ENCODE assay signal across 1 cellular context in genomic region chr22:40346178-40347064, GRCh38.
A peak's percentile ranks its signal among the peaks of the same experiment; 100 is the strongest.
TF ChIP-seq lines count a peak whose summit lies in the region.

Gene ADSL (plus strand): TSS chr22:40346500. CDS start chr22:40346559, 59 bp downstream.

TF ChIP-seq in HepG2, 621 proteins besides CTCF, POLR2A, EP300 and RAD21 (continued from another document and continues in another):
- TF ChIP-seq ETS1 (CRISPR knock-in tag; IDR thresholded peaks at IDR 0.05) (peak; percentile 50; the same call in 1 of the 2 replicates), ZFP36 (IDR thresholded peaks at IDR 0.05; ENCODE audit: borderline replicate concordance, low read depth, low read length, partially characterized antibody) (no peak), RBM39 (IDR thresholded peaks at IDR 0.05; ENCODE audit: low read depth, low read length, poor library complexity, severe bottlenecking) (peak; percentile 96), ZNF614 (CRISPR knock-in tag; IDR thresholded peaks at IDR 0.05; ENCODE audit: borderline replicate concordance) (peak; percentile 96; the same call in 1 of the 2 replicates), ZNF160 (CRISPR knock-in tag; IDR thresholded peaks at IDR 0.05) (peak; percentile 56), ZNF510 (CRISPR knock-in tag; IDR thresholded peaks at IDR 0.05; ENCODE audit: low read depth) (0 out of 2 replicates have a peak, but pooled peaks have one; percentile 36), PCBP1 (IDR thresholded peaks at IDR 0.05; ENCODE audit: borderline replicate concordance, low read depth, low read length) (peak; percentile 57; the same call in 1 of the 2 replicates), ZNF552 (CRISPR knock-in tag; IDR thresholded peaks at IDR 0.05; ENCODE audit: borderline replicate concordance) (peak; percentile 45; the same call in 1 of the 2 replicates), ZNF101 (CRISPR knock-in tag; IDR thresholded peaks at IDR 0.05; ENCODE audit: borderline replicate concordance, low read depth) (peak; percentile 96; the same call in 1 of the 2 replicates), ZNF232 (CRISPR knock-in tag; IDR thresholded peaks at IDR 0.05; ENCODE audit: borderline replicate concordance) (no peak), ARNT2 (CRISPR knock-in tag; IDR thresholded peaks at IDR 0.05; ENCODE audit: low read depth) (no peak; the same call in 1 of the 2 replicates), FOXP1 (IDR thresholded peaks at IDR 0.05) (no peak), FOXP1 (CRISPR knock-in tag; IDR thresholded peaks at IDR 0.05) (no peak), PHF8 (CRISPR knock-in tag; IDR thresholded peaks at IDR 0.05) (peak; percentile 100), BCL3 (CRISPR knock-in tag; IDR thresholded peaks at IDR 0.05) (peak; percentile 95), CHD2 (IDR thresholded peaks at IDR 0.05; ENCODE audit: low read depth, low read length) (no peak), KDM1A (CRISPR knock-in tag; IDR thresholded peaks at IDR 0.05) (no peak), RFX3 (CRISPR knock-in tag; IDR thresholded peaks at IDR 0.05) (no peak), SALL1 (CRISPR knock-in tag; IDR thresholded peaks at IDR 0.05) (peak; percentile 95), ZNF740 (CRISPR knock-in tag; IDR thresholded peaks at IDR 0.05) (no peak), REL (CRISPR knock-in tag; conservative IDR thresholded peaks at IDR 0.05) (peak; percentile 72; the same call in 1 of the 2 replicates), FOXK1 (CRISPR knock-in tag; IDR thresholded peaks at IDR 0.05; ENCODE audit: borderline replicate concordance, low read depth) (peak; percentile 65; the same call in 1 of the 2 replicates), ZNF576 (CRISPR knock-in tag; IDR thresholded peaks at IDR 0.05) (no peak), FOSL2 (CRISPR knock-in tag; IDR thresholded peaks at IDR 0.05) (peak; percentile 4; the same call in 1 of the 2 replicates), SOX5 (CRISPR knock-in tag; IDR thresholded peaks at IDR 0.05; ENCODE audit: borderline replicate concordance) (peak; percentile 57), MAFK (conservative IDR thresholded peaks at IDR 0.05 in 1 of 2, IDR thresholded peaks at IDR 0.05 in 1 of 2; ENCODE audit: low read length in 2 of 2) (no peak), DR1 (CRISPR knock-in tag; IDR thresholded peaks at IDR 0.05) (peak; percentile 76), TFAP4 (IDR thresholded peaks at IDR 0.05; ENCODE audit: borderline replicate concordance, low read depth) (no peak; the same call in 1 of the 2 replicates), PHF20 (CRISPR knock-in tag; IDR thresholded peaks at IDR 0.05) (peak; percentile 91), MIER3 (CRISPR knock-in tag; IDR thresholded peaks at IDR 0.05; ENCODE audit: borderline replicate concordance) (peak; percentile 81; the same call in 1 of the 2 replicates), KLF16 (CRISPR knock-in tag; IDR thresholded peaks at IDR 0.05) (peak in 1 of 2 experiments; percentile 91; a peak in 2 of 4 replicates), ZNF280D (CRISPR knock-in tag; IDR thresholded peaks at IDR 0.05) (peak; percentile 67; the same call in 1 of the 2 replicates), NFE2 (CRISPR knock-in tag; IDR thresholded peaks at IDR 0.05) (0 out of 2 replicates have a peak, but pooled peaks have one; percentile 4), ZSCAN20 (CRISPR knock-in tag; IDR thresholded peaks at IDR 0.05; ENCODE audit: borderline replicate concordance) (no peak), ISL2 (CRISPR knock-in tag; IDR thresholded peaks at IDR 0.05) (peak; percentile 70; the same call in 1 of the 2 replicates), ZNF775 (CRISPR knock-in tag; IDR thresholded peaks at IDR 0.05; ENCODE audit: borderline replicate concordance) (no peak), EEA1 (CRISPR knock-in tag; IDR thresholded peaks at IDR 0.05; ENCODE audit: borderline replicate concordance) (no peak), ZSCAN22 (CRISPR knock-in tag; IDR thresholded peaks at IDR 0.05) (peak; percentile 39; the same call in 1 of the 2 replicates), ESRRA (CRISPR knock-in tag; IDR thresholded peaks at IDR 0.05; ENCODE audit: low read depth) (peak; percentile 54; the same call in 1 of the 2 replicates), ZEB1 (IDR thresholded peaks at IDR 0.05; ENCODE audit: insufficient replicate concordance, low read depth) (no peak), ZNF549 (CRISPR knock-in tag; IDR thresholded peaks at IDR 0.05) (no peak), SAFB2 (CRISPR knock-in tag; IDR thresholded peaks at IDR 0.05; ENCODE audit: borderline replicate concordance, low read depth) (peak; percentile 81; the same call in 1 of the 2 replicates), IRX3 (CRISPR knock-in tag; IDR thresholded peaks at IDR 0.05; ENCODE audit: borderline replicate concordance, low read depth) (no peak; the same call in 1 of the 2 replicates)
- TF ChIP-seq, protein P1, sequence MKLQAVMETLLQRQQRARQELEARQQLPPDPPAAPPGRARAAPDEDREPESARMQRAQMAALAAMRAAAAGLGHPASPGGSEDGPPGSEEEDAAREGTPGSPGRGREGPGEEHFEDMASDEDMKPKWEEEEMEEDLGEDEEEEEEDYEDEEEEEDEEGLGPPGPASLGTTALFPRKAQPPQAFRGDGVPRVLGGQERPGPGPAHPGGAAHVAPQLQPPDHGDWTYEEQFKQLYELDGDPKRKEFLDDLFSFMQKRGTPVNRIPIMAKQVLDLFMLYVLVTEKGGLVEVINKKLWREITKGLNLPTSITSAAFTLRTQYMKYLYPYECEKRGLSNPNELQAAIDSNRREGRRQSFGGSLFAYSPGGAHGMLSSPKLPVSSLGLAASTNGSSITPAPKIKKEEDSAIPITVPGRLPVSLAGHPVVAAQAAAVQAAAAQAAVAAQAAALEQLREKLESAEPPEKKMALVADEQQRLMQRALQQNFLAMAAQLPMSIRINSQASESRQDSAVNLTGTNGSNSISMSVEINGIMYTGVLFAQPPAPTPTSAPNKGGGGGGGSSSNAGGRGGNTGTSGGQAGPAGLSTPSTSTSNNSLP (IDR thresholded peaks at IDR 0.05; ENCODE audit: low read depth, low read length): no peak
- TF ChIP-seq, protein P2, sequence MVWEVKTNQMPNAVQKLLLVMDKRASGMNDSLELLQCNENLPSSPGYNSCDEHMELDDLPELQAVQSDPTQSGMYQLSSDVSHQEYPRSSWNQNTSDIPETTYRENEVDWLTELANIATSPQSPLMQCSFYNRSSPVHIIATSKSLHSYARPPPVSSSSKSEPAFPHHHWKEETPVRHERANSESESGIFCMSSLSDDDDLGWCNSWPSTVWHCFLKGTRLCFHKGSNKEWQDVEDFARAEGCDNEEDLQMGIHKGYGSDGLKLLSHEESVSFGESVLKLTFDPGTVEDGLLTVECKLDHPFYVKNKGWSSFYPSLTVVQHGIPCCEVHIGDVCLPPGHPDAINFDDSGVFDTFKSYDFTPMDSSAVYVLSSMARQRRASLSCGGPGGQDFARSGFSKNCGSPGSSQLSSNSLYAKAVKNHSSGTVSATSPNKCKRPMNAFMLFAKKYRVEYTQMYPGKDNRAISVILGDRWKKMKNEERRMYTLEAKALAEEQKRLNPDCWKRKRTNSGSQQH (CRISPR knock-in tag; IDR thresholded peaks at IDR 0.05; ENCODE audit: low read depth): peak; percentile 84; the same call in 1 of the 2 replicates
- TF ChIP-seq, protein P3, sequence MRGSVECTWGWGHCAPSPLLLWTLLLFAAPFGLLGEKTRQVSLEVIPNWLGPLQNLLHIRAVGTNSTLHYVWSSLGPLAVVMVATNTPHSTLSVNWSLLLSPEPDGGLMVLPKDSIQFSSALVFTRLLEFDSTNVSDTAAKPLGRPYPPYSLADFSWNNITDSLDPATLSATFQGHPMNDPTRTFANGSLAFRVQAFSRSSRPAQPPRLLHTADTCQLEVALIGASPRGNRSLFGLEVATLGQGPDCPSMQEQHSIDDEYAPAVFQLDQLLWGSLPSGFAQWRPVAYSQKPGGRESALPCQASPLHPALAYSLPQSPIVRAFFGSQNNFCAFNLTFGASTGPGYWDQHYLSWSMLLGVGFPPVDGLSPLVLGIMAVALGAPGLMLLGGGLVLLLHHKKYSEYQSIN (CRISPR knock-in tag; IDR thresholded peaks at IDR 0.05; ENCODE audit: borderline replicate concordance): no peak
- TF ChIP-seq, protein P4, sequence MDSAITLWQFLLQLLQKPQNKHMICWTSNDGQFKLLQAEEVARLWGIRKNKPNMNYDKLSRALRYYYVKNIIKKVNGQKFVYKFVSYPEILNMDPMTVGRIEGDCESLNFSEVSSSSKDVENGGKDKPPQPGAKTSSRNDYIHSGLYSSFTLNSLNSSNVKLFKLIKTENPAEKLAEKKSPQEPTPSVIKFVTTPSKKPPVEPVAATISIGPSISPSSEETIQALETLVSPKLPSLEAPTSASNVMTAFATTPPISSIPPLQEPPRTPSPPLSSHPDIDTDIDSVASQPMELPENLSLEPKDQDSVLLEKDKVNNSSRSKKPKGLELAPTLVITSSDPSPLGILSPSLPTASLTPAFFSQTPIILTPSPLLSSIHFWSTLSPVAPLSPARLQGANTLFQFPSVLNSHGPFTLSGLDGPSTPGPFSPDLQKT (CRISPR knock-in tag; IDR thresholded peaks at IDR 0.05; ENCODE audit: borderline replicate concordance): no peak
- TF ChIP-seq, protein P5, sequence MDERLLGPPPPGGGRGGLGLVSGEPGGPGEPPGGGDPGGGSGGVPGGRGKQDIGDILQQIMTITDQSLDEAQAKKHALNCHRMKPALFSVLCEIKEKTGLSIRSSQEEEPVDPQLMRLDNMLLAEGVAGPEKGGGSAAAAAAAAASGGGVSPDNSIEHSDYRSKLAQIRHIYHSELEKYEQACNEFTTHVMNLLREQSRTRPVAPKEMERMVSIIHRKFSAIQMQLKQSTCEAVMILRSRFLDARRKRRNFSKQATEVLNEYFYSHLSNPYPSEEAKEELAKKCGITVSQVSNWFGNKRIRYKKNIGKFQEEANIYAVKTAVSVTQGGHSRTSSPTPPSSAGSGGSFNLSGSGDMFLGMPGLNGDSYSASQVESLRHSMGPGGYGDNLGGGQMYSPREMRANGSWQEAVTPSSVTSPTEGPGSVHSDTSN (CRISPR knock-in tag; IDR thresholded peaks at IDR 0.05): no peak
- TF ChIP-seq, protein P6, sequence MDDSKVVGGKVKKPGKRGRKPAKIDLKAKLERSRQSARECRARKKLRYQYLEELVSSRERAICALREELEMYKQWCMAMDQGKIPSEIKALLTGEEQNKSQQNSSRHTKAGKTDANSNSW (CRISPR knock-in tag; IDR thresholded peaks at IDR 0.05; ENCODE audit: borderline replicate concordance): 0 out of 2 replicates have a peak, but pooled peaks have one; percentile 35
- TF ChIP-seq, protein P7, sequence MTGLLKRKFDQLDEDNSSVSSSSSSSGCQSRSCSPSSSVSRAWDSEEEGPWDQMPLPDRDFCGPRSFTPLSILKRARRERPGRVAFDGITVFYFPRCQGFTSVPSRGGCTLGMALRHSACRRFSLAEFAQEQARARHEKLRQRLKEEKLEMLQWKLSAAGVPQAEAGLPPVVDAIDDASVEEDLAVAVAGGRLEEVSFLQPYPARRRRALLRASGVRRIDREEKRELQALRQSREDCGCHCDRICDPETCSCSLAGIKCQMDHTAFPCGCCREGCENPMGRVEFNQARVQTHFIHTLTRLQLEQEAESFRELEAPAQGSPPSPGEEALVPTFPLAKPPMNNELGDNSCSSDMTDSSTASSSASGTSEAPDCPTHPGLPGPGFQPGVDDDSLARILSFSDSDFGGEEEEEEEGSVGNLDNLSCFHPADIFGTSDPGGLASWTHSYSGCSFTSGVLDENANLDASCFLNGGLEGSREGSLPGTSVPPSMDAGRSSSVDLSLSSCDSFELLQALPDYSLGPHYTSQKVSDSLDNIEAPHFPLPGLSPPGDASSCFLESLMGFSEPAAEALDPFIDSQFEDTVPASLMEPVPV (CRISPR knock-in tag; IDR thresholded peaks at IDR 0.05): peak; percentile 79
